In genomic region chr13:108878732-108879131, GRCh38 we compare ENCODE assay signal across 21 cellular contexts.
"Had no signal": no experiment of that assay in that cellular context is flagged by ENCODE, and none has a peak within 500 bp of the region (broad histone marks: within the 10 kb centered on the region; RNA-seq: fewer than 3 reads in every experiment).

No MANE protein-coding gene starts in this region.

- H3K4me1 Mint-ChIP-seq: mesothelial cell of epicardium had no signal

- H3K9me3 Mint-ChIP-seq: dendritic cell treated with granulocyte-macrophage colony-stimulating factor and Interleukin-4, amounts not matched to agents 40 ng/mL and 50 ng/mL, for 4 days had no signal

- H3K27me3 Mint-ChIP-seq: dendritic cell treated with granulocyte-macrophage colony-stimulating factor and Interleukin-4, amounts not matched to agents 40 ng/mL and 50 ng/mL, for 4 days had no signal

- H3K4me3 Mint-ChIP-seq: dendritic cell treated with granulocyte-macrophage colony-stimulating factor and Interleukin-4, amounts not matched to agents 40 ng/mL and 50 ng/mL, for 4 days; mesothelial cell of epicardium had no signal

- DNase-seq: colonic mucosa; cortex of kidney; dorsolateral prefrontal cortex; effector CD4-positive, alpha-beta T cell; effector memory CD4-positive, alpha-beta T cell; esophagus squamous epithelium; foreskin fibroblast; foreskin melanocyte; gastrocnemius medialis; glutamatergic neuron; head of caudate nucleus; heart right ventricle; hippocampal formation; left cardiac atrium; left lung; left ventricle myocardium superior; lower lobe of right lung; mesenchymal stem cell; mucosa of descending colon had no signal

- H3K27ac Mint-ChIP-seq: dendritic cell treated with granulocyte-macrophage colony-stimulating factor and Interleukin-4, amounts not matched to agents 40 ng/mL and 50 ng/mL, for 4 days; mesothelial cell of epicardium had no signal

- ATAC-seq: gastrocnemius medialis, heart right ventricle, left cardiac atrium, left lung, left ventricle myocardium superior, lower lobe of right lung, mucosa of descending colon had no signal
